12 cellular contexts compared by ENCODE assay signal in the genomic region with DNA sequence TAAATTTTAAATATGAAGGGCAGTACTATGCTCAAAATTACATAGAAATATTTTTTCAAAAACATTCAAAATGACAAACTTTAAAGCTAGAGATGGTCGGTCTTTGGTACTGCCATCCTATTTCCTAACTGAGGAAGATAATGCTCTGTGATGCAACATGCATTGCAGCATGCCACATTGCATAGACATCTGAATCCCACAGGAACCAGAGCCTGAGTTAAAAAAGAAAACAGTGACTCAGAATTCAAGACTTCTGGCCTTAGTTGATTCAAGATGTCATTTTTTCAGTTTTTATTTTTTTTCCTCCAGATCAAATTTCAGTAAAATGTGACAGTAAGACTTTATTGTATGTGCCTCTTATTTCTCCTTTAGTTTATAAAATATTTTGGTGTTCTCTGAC. TPM values are rescaled to one million over a fixed set of nuclear protein-coding genes. Genes with fewer than 3 reads are reported as not detected.
DNase-seq lines count a peak whose midpoint lies in the region; TF ChIP-seq lines count a peak whose summit lies in the region.
"Had no signal": no experiment of that assay in that cellular context is flagged by ENCODE, and none has a peak within 500 bp of the region (broad histone marks: within the 10 kb centered on the region; RNA-seq: fewer than 3 reads in every experiment).

No MANE protein-coding gene starts in this region.

- no peak overlapping the region for H3K4me3 ChIP-seq in hepatocyte
- no peak overlapping the region for H3K4me3 ChIP-seq in suprapubic skin

- H2AFZ ChIP-seq in hepatocyte: no peak overlapping the region

- TF ChIP-seq CTCF in hepatocyte (IDR thresholded peaks at IDR 0.05; ENCODE audit: poor library complexity): no peak
- no peak for TF ChIP-seq CTCF in suprapubic skin (IDR thresholded peaks at IDR 0.05)

- in situ Hi-C loops in ACHN (cut with HindIII; ENCODE audit: low pct_ligation_motif_present, low pct_unique_long_range_greater_than_20kb, low sequenced_read_pairs) (no loop called here), G401 (cut with HindIII; ENCODE audit: low sequenced_read_pairs) (no loop called here)

- no peak overlapping the region for H3K27ac ChIP-seq in hepatocyte
- H3K27ac ChIP-seq in suprapubic skin: no peak overlapping the region

- no peak for TF ChIP-seq EP300 in suprapubic skin (IDR thresholded peaks at IDR 0.05)

- H4K20me1 ChIP-seq in hepatocyte (ENCODE audit: insufficient read depth, poor library complexity, severe bottlenecking): no peaks in the 10 kb centered on the region

- WGBS in hepatocyte (ENCODE audit: low lambda C conversion rate, missing lambda C conversion rate): 70% methylated on average over 1 of the region's 1 CpG
- 53% methylated on average over 1 of the region's 1 CpG for WGBS in suprapubic skin

- H3K9me2 ChIP-seq in hepatocyte (replicated peaks; ENCODE audit: insufficient read depth): no peaks in the 10 kb centered on the region

- H3K27me3 ChIP-seq in hepatocyte (no peaks in the 10 kb centered on the region), suprapubic skin (no peaks in the 10 kb centered on the region)

- H3K4me1 ChIP-seq in hepatocyte (ENCODE audit: insufficient read depth) (no peaks in the 10 kb centered on the region), suprapubic skin (no peaks in the 10 kb centered on the region)

- H3K36me3 ChIP-seq in hepatocyte (replicated peaks; ENCODE audit: insufficient read depth, low read depth) (no peaks in the 10 kb centered on the region), suprapubic skin (no peaks in the 10 kb centered on the region)

- H3K9me3 ChIP-seq in hepatocyte (ENCODE audit: low read depth) (no peaks in the 10 kb centered on the region), suprapubic skin (no peaks in the 10 kb centered on the region)

- peak; percentile 53 for DNase-seq in ACHN
- DNase-seq in HT1080 (ENCODE audit: low read depth): peak; percentile 91
- DNase-seq in SW 1271 (lab: John Stamatoyannopoulos, UW): peak; percentile 25 to 83
- peak; percentile 48 for DNase-seq in hepatocyte (ENCODE audit: low spot score)
- no peak for DNase-seq in activated CD8-positive, alpha-beta memory T cell treated with anti-CD3 and anti-CD28 coated beads for 24 hours
- no peak for DNase-seq in suprapubic skin (ENCODE audit: low spot score in 2 of 2)
- no peak for DNase-seq in SK-N-DZ (ENCODE audit: low spot score)
- DNase-seq in G401 (ENCODE audit: low spot score): no peak
- DNase-seq: CD4-positive, CD25-positive, alpha-beta regulatory T cell; effector CD8-positive, alpha-beta T cell; NCI-H187 treated with DMSO at 0.1 percent for 48 hours; T1000 had no signal

- no peak for TF ChIP-seq POLR2A in suprapubic skin (IDR thresholded peaks at IDR 0.05)

- no peaks in the 10 kb centered on the region for H3K79me2 ChIP-seq in hepatocyte

- no peak overlapping the region for H3K4me2 ChIP-seq in hepatocyte

RNA-seq across cellular contexts. Expression of gene TP63, which starts 33.1 kb away (rescaled TPM):
- total RNA-seq in HT1080 (2014; rRNA removed; shearing (Covaris generic)): 0.06 and 0.27 TPM in 2 replicates
- polyA plus RNA-seq in HT1080 (2015; cell fraction: cytosol; rRNA removed): not detected in 2 replicates
- not detected in 2 replicates for polyA plus RNA-seq in HT1080 (2015; cell fraction: nucleus; rRNA removed)
- total RNA-seq in hepatocyte (2.3 and 2.4 TPM in 2 replicates), suprapubic skin (100 to 1,000 TPM; 302 to 485 (median 319) TPM)
- 1.0 and 1.9 TPM in 2 replicates for polyA plus RNA-seq in hepatocyte
- polyA plus RNA-seq in SK-N-DZ (2014; cell fraction: cytosol; rRNA removed): not detected in 2 replicates
- polyA plus RNA-seq in SK-N-DZ (2014; cell fraction: nucleus; rRNA removed): 0.09 TPM in 1 of 2 replicates, not detected in the other
- not detected in 2 replicates for total RNA-seq in G401 (2014; rRNA removed; shearing (Covaris generic))

Comparison
In these comparisons a context has a peak if more than half of its experiments do, and no peak if none do; other contexts are left out.
1. DNase-seq: peak in ACHN (single experiment), HT1080 (single experiment), SW 1271 (2 of 2) and hepatocyte (single experiment); none in activated CD8-positive, alpha-beta memory T cell treated with anti-CD3 and anti-CD28 coated beads for 24 hours (single experiment), suprapubic skin (0 of 2), SK-N-DZ (single experiment) and G401 (single experiment).
2. RNA of gene TP63, which starts 33.1 kb away (total RNA-seq): 302 to 485 TPM in suprapubic skin; 2.3 to 2.4 TPM in hepatocyte, 0.06 to 0.27 TPM in HT1080 and not detected in G401; every median in the first group is over 10 times any median in the second.